Comparison of ENCODE assay signal across 26 cellular contexts in the genomic region with DNA sequence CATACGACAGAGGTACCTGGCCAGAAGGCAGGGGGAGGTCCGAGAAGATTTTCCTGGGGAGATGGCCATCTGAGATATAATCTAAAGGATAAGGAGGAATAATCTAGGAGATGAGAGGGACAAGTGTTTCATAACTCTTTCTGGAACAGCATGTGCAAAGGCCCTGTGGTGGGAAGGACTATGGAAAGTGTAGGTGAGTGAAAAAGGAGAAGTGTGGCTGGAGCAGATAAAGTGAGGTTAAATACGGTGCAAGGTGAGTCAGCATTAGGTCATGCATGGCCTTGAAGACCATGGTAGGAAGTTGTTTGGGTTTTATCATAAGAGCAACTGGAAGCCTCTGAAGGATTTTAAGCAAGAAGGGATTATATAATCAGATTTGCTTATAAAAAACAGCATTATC. TPM values are rescaled to one million over a fixed set of nuclear protein-coding genes. Genes with fewer than 3 reads are reported as not detected.
DNase-seq lines count a peak whose midpoint lies in the region; FAIRE-seq and TF ChIP-seq lines count a peak whose summit lies in the region.
"Had no signal": no experiment of that assay in that cellular context is flagged by ENCODE, and none has a peak within 500 bp of the region (broad histone marks: within the 10 kb centered on the region; RNA-seq: fewer than 3 reads in every experiment).

No MANE protein-coding gene starts in this region.

- no peak for TF ChIP-seq CTCF in epithelial cell of esophagus (IDR thresholded peaks at IDR 0.05; ENCODE audit: insufficient read depth, low read depth, low read length, missing control alignments)

- intact Hi-C loops in posterior vena cava (cut with DNase I), result no loop called here

- H3K4me3 ChIP-seq in epithelial cell of esophagus (ENCODE audit: low read length), result no peak overlapping the region
- H3K4me3 ChIP-seq: A549; BLaER1 treated with 17β-estradiol and CSF1 and Interleukin-3, amounts not matched to agents 10 nM and 100 nM; GM12878; SJCRH30 had no signal

- in situ Hi-C loops in KBM-7 (cut with MboI; ENCODE audit: low pct_unique_long_range_greater_than_20kb, low sequenced_read_pairs), result no loop called here

- peak; percentile 8 for FAIRE-seq in GM19239 (lab: Jason Lieb, UNC)
- FAIRE-seq: A549, D721Med, GM12878, H54 had no signal

- DNase-seq in GM19239 (ENCODE audit: insufficient read length, low spot score) (no peak), KBM-7 (peak; percentile 9), RPMI7951 (ENCODE audit: low read depth) (peak; percentile 13), epithelial cell of esophagus (ENCODE audit: low read depth) (peak; percentile 10), posterior vena cava (ENCODE audit: low spot score) (no peak), cerebellar cortex (ENCODE audit: low spot score) (no peak)
- no peak for DNase-seq in activated CD4-positive, alpha-beta T cell treated with anti-CD3 and anti-CD28 coated beads, Interleukin-2, amount 50 U/mL, for 4 hours
- DNase-seq: AML-193; CD4-positive, alpha-beta T cell; DMS53; GDM1; Karpas-422; NCI-H1417; NCI-H1694; NCI-H2029 treated with DMSO at 0.1 percent for 48 hours; NCI-H446 treated with DMSO at 0.1 percent for 48 hours; NCI-H526; NCI-H82; NK-92 treated with Interleukin-12 subunit alpha and Interleukin-12 subunit beta, amount 100 ng/mL, for 24 hours; SJCRH30; T-helper 2 cell had no signal

RNA-seq across cellular contexts. Expression of a gene that starts 34.6 kb away (rescaled TPM):
- 7.5 and 10.1 TPM in 2 replicates for total RNA-seq in RPMI7951 (2014; rRNA removed; shearing (Covaris generic))
- 10 to 100 TPM; 14.7 to 16.6 TPM for total RNA-seq in posterior vena cava

Comparison
In these comparisons a context has a peak if more than half of its experiments do, and no peak if none do; other contexts are left out.
1. DNase-seq: peak in KBM-7 (single experiment), RPMI7951 (single experiment) and epithelial cell of esophagus (single experiment); none in GM19239 (single experiment), posterior vena cava (single experiment), activated CD4-positive, alpha-beta T cell treated with anti-CD3 and anti-CD28 coated beads, Interleukin-2, amount 50 U/mL, for 4 hours (0 of 2) and cerebellar cortex (single experiment).